In the genomic region with DNA sequence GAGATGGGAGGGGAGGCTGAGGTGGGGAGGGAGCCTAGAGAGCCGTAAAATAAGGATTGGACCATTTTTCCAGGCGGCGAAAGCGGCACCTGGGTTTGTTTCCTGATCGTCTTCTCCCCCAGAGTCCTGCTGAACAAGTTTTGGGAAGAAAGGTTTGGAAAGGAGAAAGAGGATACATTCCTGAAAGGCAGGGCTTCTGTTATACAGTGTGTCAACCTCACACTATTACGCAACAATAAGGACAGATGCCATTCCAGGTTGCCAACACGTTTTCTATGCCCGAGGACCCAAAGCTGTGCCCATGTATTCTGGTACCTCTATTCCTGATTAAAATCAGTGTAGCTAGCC, we compare ENCODE assay signal across 8 cellular contexts. TPM values are rescaled to one million over a fixed set of nuclear protein-coding genes. Genes with fewer than 3 reads are reported as not detected.
DNase-seq lines count a peak whose midpoint lies in the region; ATAC-seq and TF ChIP-seq lines count a peak whose summit lies in the region.

No MANE protein-coding gene starts in this region.

- peak overlapping the region; percentile 82 to 98 (median 93) for H3K4me2 ChIP-seq in BLaER1 treated with 17β-estradiol and CSF1 and Interleukin-3, amounts not matched to agents 10 nM and 100 nM
- H3K4me2 ChIP-seq in Karpas-422 (ENCODE audit: low read depth, low read length, poor library complexity, severe bottlenecking) = peak overlapping the region; percentile 91

- ATAC-seq in naive thymus-derived CD8-positive, alpha-beta T cell = no peak
- no peak for ATAC-seq in activated naive CD4-positive, alpha-beta T cell treated with anti-CD3 and anti-CD28 coated beads, Interleukin-2, amount 50 U/mL, for 72 hours
- ATAC-seq in HG03025 (IDR thresholded peaks at IDR 0.05; ENCODE audit: low FRiP score, unreplicated experiment) (no peak), GM18517 (IDR thresholded peaks at IDR 0.05; ENCODE audit: unreplicated experiment) (no peak)

- H3K4me3 ChIP-seq in BLaER1 treated with 17β-estradiol and CSF1 and Interleukin-3, amounts not matched to agents 10 nM and 100 nM = peak overlapping the region; percentile 74 to 95 (median 86)
- peak overlapping the region; percentile 89 for H3K4me3 ChIP-seq in Karpas-422 (ENCODE audit: low read length)
- H3K4me3 ChIP-seq in effector memory CD4-positive, alpha-beta T cell (ENCODE audit: insufficient read depth, low read depth, low read length, poor library complexity, severe bottlenecking) = peak overlapping the region; percentile 95

- H3K36me3 Mint-ChIP-seq in naive thymus-derived CD8-positive, alpha-beta T cell = peaks cover 0 to 4% (median 0%) of the 10 kb centered on the region in 3 donors
- no peaks in the 10 kb centered on the region for H3K36me3 Mint-ChIP-seq in activated naive CD4-positive, alpha-beta T cell treated with anti-CD3 and anti-CD28 coated beads, Interleukin-2, amount 50 U/mL, for 72 hours

- H3K9me3 Mint-ChIP-seq in naive thymus-derived CD8-positive, alpha-beta T cell = no peaks in the 10 kb centered on the region
- no peaks in the 10 kb centered on the region for H3K9me3 Mint-ChIP-seq in activated naive CD4-positive, alpha-beta T cell treated with anti-CD3 and anti-CD28 coated beads, Interleukin-2, amount 50 U/mL, for 72 hours

- peak overlapping the region in 2 of 10 donors; percentile 88 to 89 for H3K4me3 Mint-ChIP-seq in naive thymus-derived CD8-positive, alpha-beta T cell

- H3K4me1 ChIP-seq in BLaER1 treated with 17β-estradiol and CSF1 and Interleukin-3, amounts not matched to agents 10 nM and 100 nM = peaks cover 16 to 35% (median 25%) of the 10 kb centered on the region in 10 experiments
- H3K4me1 ChIP-seq in Karpas-422 (ENCODE audit: low read length) = peaks cover 21% of the 10 kb centered on the region
- H3K4me1 ChIP-seq in effector memory CD4-positive, alpha-beta T cell (ENCODE audit: control insufficient read depth, insufficient read depth, low read length, poor library complexity, severe bottlenecking) = peaks cover 12% of the 10 kb centered on the region

- no peaks in the 10 kb centered on the region for H3K27me3 ChIP-seq in BLaER1 treated with 17β-estradiol and CSF1 and Interleukin-3, amounts not matched to agents 10 nM and 100 nM
- H3K27me3 ChIP-seq in Karpas-422 (ENCODE audit: low read length) = no peaks in the 10 kb centered on the region
- H3K27me3 ChIP-seq in effector memory CD4-positive, alpha-beta T cell (replicated peaks; ENCODE audit: control insufficient read depth, insufficient read depth, low read length, poor library complexity, severe bottlenecking) = no peaks in the 10 kb centered on the region

- peak overlapping the region; percentile 44; the same call in 1 of the 2 replicates for H2AFZ ChIP-seq in Karpas-422 (ENCODE audit: low read length)

- peaks cover 0 to 31% (median 18%) of the 10 kb centered on the region in 11 experiments; a peak in 12 of 22 replicates for H4K20me1 ChIP-seq in BLaER1 treated with 17β-estradiol and CSF1 and Interleukin-3, amounts not matched to agents 10 nM and 100 nM
- peaks cover 7% of the 10 kb centered on the region for H4K20me1 ChIP-seq in Karpas-422 (ENCODE audit: insufficient read depth, low read depth, low read length)

- H3K9ac ChIP-seq in BLaER1 treated with 17β-estradiol and CSF1 and Interleukin-3, amounts not matched to agents 10 nM and 100 nM = peak overlapping the region; percentile 81 to 92 (median 89)
- peak overlapping the region; percentile 86 for H3K9ac ChIP-seq in Karpas-422 (ENCODE audit: low read length)

- H3K27ac ChIP-seq in BLaER1 treated with 17β-estradiol and CSF1 and Interleukin-3, amounts not matched to agents 10 nM and 100 nM = peak overlapping the region; percentile 59 to 90 (median 86); a peak in 21 of 22 replicates
- no peak overlapping the region for H3K27ac ChIP-seq in Karpas-422 (ENCODE audit: low read length)
- peak overlapping the region; percentile 86 for H3K27ac ChIP-seq in effector memory CD4-positive, alpha-beta T cell (ENCODE audit: insufficient read depth, low read length, poor library complexity, severe bottlenecking)

- H3K27ac Mint-ChIP-seq in naive thymus-derived CD8-positive, alpha-beta T cell = peak overlapping the region in 7 of 10 donors; percentile 29 to 91 (median 85)
- H3K27ac Mint-ChIP-seq in activated naive CD4-positive, alpha-beta T cell treated with anti-CD3 and anti-CD28 coated beads, Interleukin-2, amount 50 U/mL, for 72 hours = peak overlapping the region in 1 of 2 donors; percentile 51

- POLR2A ChIA-PET in naive thymus-derived CD8-positive, alpha-beta T cell (lab: Charles Lee) = interaction anchor here (1.1 to 2.8 kb wide), 6 partner anchors 14 to 1291 kb away, joined by 4 to 28 read pairs (median 6); partner anchors contain the start of gene ELMOD2
- POLR2A ChIA-PET in HEK293T (lab: Yijun Ruan, JAX) = interaction anchor here (0.9 to 3.2 kb wide), 12 partner anchors 9 to 708 kb away, joined by 3 to 26 read pairs (median 4); partner anchors contain the start of genes CLGN, ELMOD2, MGST2 and TBC1D9

- peaks cover 0 to 3% (median 3%) of the 10 kb centered on the region in 11 experiments; a peak in 15 of 22 replicates for H3K36me3 ChIP-seq in BLaER1 treated with 17β-estradiol and CSF1 and Interleukin-3, amounts not matched to agents 10 nM and 100 nM
- H3K36me3 ChIP-seq in Karpas-422 (ENCODE audit: insufficient read depth, low read length) = no peaks in the 10 kb centered on the region
- H3K36me3 ChIP-seq in effector memory CD4-positive, alpha-beta T cell (ENCODE audit: control insufficient read depth, insufficient read depth, low read length) = no peaks in the 10 kb centered on the region

- CTCF ChIA-PET in HEK293T (lab: Yijun Ruan, JAX) = interaction anchor here (0.9 to 3.5 kb wide), 3 partner anchors 9 to 44 kb away, joined by 4 to 32 read pairs (median 6); no protein-coding TSS in a partner anchor

- H3K79me2 ChIP-seq in Karpas-422 (ENCODE audit: low read length) = peaks cover 48% of the 10 kb centered on the region

- peaks cover 0 to 3% (median 0%) of the 10 kb centered on the region in 5 donors for H3K27me3 Mint-ChIP-seq in naive thymus-derived CD8-positive, alpha-beta T cell

- DNase-seq in Karpas-422 (no peak), HEK293T (ENCODE audit: extremely low spot score) (no peak)
- no peak for DNase-seq in effector memory CD4-positive, alpha-beta T cell
- peak in 1 of 10 donors; percentile 3 for DNase-seq in naive thymus-derived CD8-positive, alpha-beta T cell
- no peak for DNase-seq in activated naive CD4-positive, alpha-beta T cell treated with anti-CD3 and anti-CD28 coated beads, Interleukin-2, amount 50 U/mL, for 72 hours (ENCODE audit: low spot score in 2 of 2)

- no peaks in the 10 kb centered on the region for H3K9me3 ChIP-seq in BLaER1 treated with 17β-estradiol and CSF1 and Interleukin-3, amounts not matched to agents 10 nM and 100 nM (replicated peaks in 1 of 11)
- H3K9me3 ChIP-seq in Karpas-422 (ENCODE audit: low read length) = no peaks in the 10 kb centered on the region
- H3K9me3 ChIP-seq in effector memory CD4-positive, alpha-beta T cell (ENCODE audit: control insufficient read depth, low read length) = no peaks in the 10 kb centered on the region

- H3K4me1 Mint-ChIP-seq in naive thymus-derived CD8-positive, alpha-beta T cell = peaks cover 12 to 52% (median 40%) of the 10 kb centered on the region in 4 donors

- H3K9me2 ChIP-seq in Karpas-422 (replicated peaks; ENCODE audit: insufficient read depth, low read length) = no peaks in the 10 kb centered on the region

TF ChIP-seq in HEK293T, 16 proteins besides CTCF, POLR2A, EP300 and RAD21:
- no peak for TF ChIP-seq FOXK2 (IDR thresholded peaks at IDR 0.05)
- TF ChIP-seq SUZ12 (IDR thresholded peaks at IDR 0.05) = no peak
- TF ChIP-seq ZNF384 (IDR thresholded peaks at IDR 0.05) = no peak

RNA-seq across cellular contexts. Expression of gene SCOC, which starts 0.7 kb away (rescaled TPM):
- 12.2 and 41.8 TPM in 2 replicates for total RNA-seq in Karpas-422 (2014; rRNA removed; shearing (Covaris generic); ENCODE audit: low replicate concordance)
- total RNA-seq in naive thymus-derived CD8-positive, alpha-beta T cell = 10 to 100 TPM; 26.3 to 32.6 TPM
- 10 to 100 TPM; 38.2 to 50.9 (median 38.2) TPM for polyA plus RNA-seq in naive thymus-derived CD8-positive, alpha-beta T cell
- 10 to 100 TPM; 31.4 to 44.1 TPM for total RNA-seq in activated naive CD4-positive, alpha-beta T cell treated with anti-CD3 and anti-CD28 coated beads, Interleukin-2, amount 50 U/mL, for 72 hours

RNA-seq across cellular contexts. Expression of gene CLGN, which starts 53.3 kb away (rescaled TPM):
- total RNA-seq in Karpas-422 (2014; rRNA removed; shearing (Covaris generic); ENCODE audit: low replicate concordance) = 0.07 TPM in 1 of 2 replicates, not detected in the other
- not detected for total RNA-seq in naive thymus-derived CD8-positive, alpha-beta T cell
- under 1 TPM in 1 of 3 donors, not detected in 2; 0.11 TPM for polyA plus RNA-seq in naive thymus-derived CD8-positive, alpha-beta T cell
- total RNA-seq in activated naive CD4-positive, alpha-beta T cell treated with anti-CD3 and anti-CD28 coated beads, Interleukin-2, amount 50 U/mL, for 72 hours = not detected
